In genomic region chr11:15558513-15559181, GRCh38 we compare ENCODE assay signal across 1 cellular context.
TF ChIP-seq lines count a peak whose summit lies in the region.

No MANE protein-coding gene starts in this region.

TF ChIP-seq in H1, 55 proteins besides CTCF, POLR2A, EP300 and RAD21 (continued from another document):
- TF ChIP-seq CHD7 (IDR thresholded peaks at IDR 0.05; ENCODE audit: insufficient replicate concordance, low read length) = peak; percentile 37
- no peak for TF ChIP-seq SRF (IDR thresholded peaks at IDR 0.05; ENCODE audit: low read depth, low read length)
- peak; percentile 31; the same call in 1 of the 2 replicates for TF ChIP-seq TEAD4 (IDR thresholded peaks at IDR 0.05; ENCODE audit: low read depth, low read length)
- no peak for TF ChIP-seq E2F6 (IDR thresholded peaks at IDR 0.05)
- no peak for TF ChIP-seq SIX5 (IDR thresholded peaks at IDR 0.05; ENCODE audit: low read depth, low read length)
- no peak for TF ChIP-seq BRCA1 (IDR thresholded peaks at IDR 0.05; ENCODE audit: low read depth, low read length)
- TF ChIP-seq YY1 (IDR thresholded peaks at IDR 0.05; ENCODE audit: low read depth, low read length) = no peak
- TF ChIP-seq MAFK (IDR thresholded peaks at IDR 0.05; ENCODE audit: low read depth, low read length) = no peak
- no peak for TF ChIP-seq PHF8 (conservative IDR thresholded peaks at IDR 0.05; ENCODE audit: low read depth, low read length)
